Comparison of ENCODE assay signal across 29 cellular contexts in genomic region chr10:68303849-68304412, GRCh38. TPM values are rescaled to one million over a fixed set of nuclear protein-coding genes. Genes with fewer than 3 reads are reported as not detected.
DNase-seq lines count a peak whose midpoint lies in the region; ATAC-seq and TF ChIP-seq lines count a peak whose summit lies in the region.
"Had no signal": no experiment of that assay in that cellular context is flagged by ENCODE, and none has a peak within 500 bp of the region (broad histone marks: within the 10 kb centered on the region; RNA-seq: fewer than 3 reads in every experiment).

No MANE protein-coding gene starts in this region.

- H3K9me3 ChIP-seq in body of pancreas (no peaks in the 10 kb centered on the region), liver (ENCODE audit: control insufficient read depth in 4 of 4, low read length in 3 of 4) (no peaks in the 10 kb centered on the region), spleen (no peaks in the 10 kb centered on the region)
- H3K9me3 ChIP-seq: heart left ventricle, thyroid gland had no signal

- ATAC-seq in body of pancreas (peak; percentile 83), GM21529 (IDR thresholded peaks at IDR 0.05; ENCODE audit: unreplicated experiment) (no peak)
- ATAC-seq in activated CD8-positive, alpha-beta T cell treated with anti-CD3 and anti-CD28 coated beads for 36 hours = no peak
- ATAC-seq: activated CD4-positive, alpha-beta T cell treated with anti-CD3 and anti-CD28 coated beads for 36 hours; HCT116; heart left ventricle; K562; right cardiac atrium had no signal

- TF ChIP-seq POLR2A in body of pancreas (IDR thresholded peaks at IDR 0.05) (no peak), spleen (IDR thresholded peaks at IDR 0.05) (no peak)

- intact Hi-C loops in body of pancreas (cut with DNase I) (loop anchor here (10.0 kb wide), 1 partner anchor 89 kb away; no protein-coding TSS in a partner anchor), spleen (cut with DNase I; ENCODE audit: low total_unique reads) (loop anchor here (5.0 to 10.0 kb wide), 2 partner anchors 92 to 449 kb away; no protein-coding TSS in a partner anchor)
- intact Hi-C loops in activated CD8-positive, alpha-beta T cell treated with anti-CD3 and anti-CD28 coated beads for 36 hours (cut with micrococcal nuclease) = loop anchor here (5.0 to 10.0 kb wide), 2 partner anchors 92 to 449 kb away; no protein-coding TSS in a partner anchor

- POLR2A ChIA-PET in activated CD8-positive, alpha-beta T cell treated with anti-CD3 and anti-CD28 coated beads for 36 hours (lab: Charles Lee) = no interaction called here

- peak; percentile 36 to 55 for TF ChIP-seq RAD21 in liver (IDR thresholded peaks at IDR 0.05)

- H3K4me3 Mint-ChIP-seq in HFFc6 = no peak overlapping the region
- H3K4me3 Mint-ChIP-seq in activated CD8-positive, alpha-beta T cell treated with anti-CD3 and anti-CD28 coated beads for 36 hours = no peak overlapping the region
- H3K4me3 Mint-ChIP-seq: activated CD4-positive, alpha-beta T cell treated with anti-CD3 and anti-CD28 coated beads for 36 hours; CD14-positive monocyte had no signal

- peak overlapping the region in 1 of 2 donors; percentile 42 for H3K9ac ChIP-seq in liver (ENCODE audit: low read depth in 1 of 2, low read length in 2 of 2)

- WGBS in body of pancreas, 2 donors = 20 to 21% methylated on average over 7 of the region's 7 CpGs
- 29% methylated on average over 7 of the region's 7 CpGs for WGBS in liver
- 69 to 82% (median 77%) methylated on average over 7 of the region's 7 CpGs for WGBS in spleen, 5 donors

- no peak overlapping the region for H3K4me3 ChIP-seq in body of pancreas
- H3K4me3 ChIP-seq in liver (ENCODE audit: low read depth in 1 of 3, low read length in 3 of 3) = peak overlapping the region in 2 of 3 donors; percentile 18 to 32
- no peak overlapping the region for H3K4me3 ChIP-seq in spleen
- H3K4me3 ChIP-seq: heart left ventricle, K562, thyroid gland had no signal

- H3K27ac Mint-ChIP-seq in HFFc6 = no peak overlapping the region
- H3K27ac Mint-ChIP-seq in activated CD8-positive, alpha-beta T cell treated with anti-CD3 and anti-CD28 coated beads for 36 hours = no peak overlapping the region
- H3K27ac Mint-ChIP-seq: activated CD4-positive, alpha-beta T cell treated with anti-CD3 and anti-CD28 coated beads for 36 hours; activated T-helper 2 cell treated with anti-CD3 and anti-CD28 coated beads, Interferon-gamma antibody, Interleukin-2, Interleukin-4, amounts not matched to agents 10 μg/mL and 5 μg/mL and 100 μg/mL, durations not matched to agents 14 hours and 24 hours and 36 hours; CD14-positive monocyte had no signal

- no peaks in the 10 kb centered on the region for H3K36me3 Mint-ChIP-seq in HFFc6 (ENCODE audit: low read depth)
- H3K36me3 Mint-ChIP-seq in activated CD8-positive, alpha-beta T cell treated with anti-CD3 and anti-CD28 coated beads for 36 hours (ENCODE audit: low read depth) = no peaks in the 10 kb centered on the region

- no peaks in the 10 kb centered on the region for H3K9me3 Mint-ChIP-seq in HFFc6
- H3K9me3 Mint-ChIP-seq in activated CD8-positive, alpha-beta T cell treated with anti-CD3 and anti-CD28 coated beads for 36 hours = no peaks in the 10 kb centered on the region
- H3K9me3 Mint-ChIP-seq: activated T-helper 2 cell treated with anti-CD3 and anti-CD28 coated beads, Interferon-gamma antibody, Interleukin-2, Interleukin-4, amounts not matched to agents 10 μg/mL and 5 μg/mL and 100 μg/mL, durations not matched to agents 14 hours and 24 hours and 36 hours; CD14-positive monocyte had no signal

- CTCF ChIA-PET in activated CD8-positive, alpha-beta T cell treated with anti-CD3 and anti-CD28 coated beads for 36 hours (lab: Charles Lee) = interaction anchor here (1.5 to 6.8 kb wide), 2 partner anchors 92 to 449 kb away, joined by 5 to 134 read pairs; no protein-coding TSS in a partner anchor

- peaks cover 9% of the 10 kb centered on the region for H3K4me1 Mint-ChIP-seq in HFFc6 (ENCODE audit: low read depth)
- no peaks in the 10 kb centered on the region for H3K4me1 Mint-ChIP-seq in activated CD8-positive, alpha-beta T cell treated with anti-CD3 and anti-CD28 coated beads for 36 hours (ENCODE audit: low read depth)
- H3K4me1 Mint-ChIP-seq: activated CD4-positive, alpha-beta T cell treated with anti-CD3 and anti-CD28 coated beads for 36 hours had no signal

- TF ChIP-seq CTCF in body of pancreas (IDR thresholded peaks at IDR 0.05) (no peak), liver (IDR thresholded peaks at IDR 0.05; ENCODE audit: low read depth, low read length, missing input control) (no peak), HFFc6 (IDR thresholded peaks at IDR 0.05) (no peak), spleen (IDR thresholded peaks at IDR 0.05 in 8 of 11, conservative IDR thresholded peaks at IDR 0.05 in 3 of 11) (no peak)
- no peak for TF ChIP-seq CTCF in activated CD8-positive, alpha-beta T cell treated with anti-CD3 and anti-CD28 coated beads for 36 hours (IDR thresholded peaks at IDR 0.05)

- peak overlapping the region in 2 of 4 donors; percentile 4 to 83 for H3K27ac ChIP-seq in body of pancreas
- peak overlapping the region; percentile 22 to 65 for H3K27ac ChIP-seq in liver (ENCODE audit: low read depth in 1 of 2, low read length in 2 of 2)
- H3K27ac ChIP-seq in spleen = no peak overlapping the region
- H3K27ac ChIP-seq: brain microvascular endothelial cell, heart left ventricle, thyroid gland had no signal

- H3K27me3 Mint-ChIP-seq in HFFc6 (ENCODE audit: insufficient read depth) = no peaks in the 10 kb centered on the region
- H3K27me3 Mint-ChIP-seq in activated CD8-positive, alpha-beta T cell treated with anti-CD3 and anti-CD28 coated beads for 36 hours = no peaks in the 10 kb centered on the region
- H3K27me3 Mint-ChIP-seq: activated CD4-positive, alpha-beta T cell treated with anti-CD3 and anti-CD28 coated beads for 36 hours had no signal

- H3K36me3 ChIP-seq in body of pancreas (replicated peaks in 1 of 2; ENCODE audit: insufficient read depth in 1 of 2, low read depth in 2 of 2) (no peaks in the 10 kb centered on the region), liver (ENCODE audit: control insufficient read depth in 4 of 4, insufficient read depth in 3 of 4, low read depth in 1 of 4, low read length in 3 of 4) (peaks cover 0 to 3% (median 0%) of the 10 kb centered on the region in 4 donors), spleen (no peaks in the 10 kb centered on the region)
- H3K36me3 ChIP-seq: brain microvascular endothelial cell, heart left ventricle, thyroid gland had no signal

- peak; percentile 44 for DNase-seq in LoVo (ENCODE audit: low spot score)
- DNase-seq in body of pancreas = peak; percentile 85 to 87 (median 86)
- DNase-seq in HFFc6 = no peak
- no peak for DNase-seq in activated CD8-positive, alpha-beta T cell treated with anti-CD3 and anti-CD28 coated beads for 36 hours
- no peak for DNase-seq in spleen
- DNase-seq: activated CD4-positive, alpha-beta T cell treated with anti-CD3 and anti-CD28 coated beads for 36 hours; activated naive CD4-positive, alpha-beta T cell treated with anti-CD3 and anti-CD28 coated beads, Interleukin-2, amount 50 U/mL, for 16 hours; activated T-cell treated with anti-CD3 and anti-CD28 coated beads for 4 hours; amniotic stem cell; brain microvascular endothelial cell; cerebellar nuclear complex; DMS79 treated with DMSO at 0.1 percent for 48 hours; foreskin melanocyte; GDM1; heart left ventricle; NCI-H1105; NCI-H187 treated with DMSO at 0.1 percent for 48 hours; NCI-H2171 treated with DMSO at 0.1 percent for 48 hours; NCI-H524; right cardiac atrium; SHP77 treated with DMSO at 0.1 percent for 48 hours; stimulated activated CD4-positive, alpha-beta T cell treated with anti-CD3 and anti-CD28 coated beads, Interleukin-2, amount 100 ng/mL, for 48 hours; thyroid gland had no signal

- H3K4me1 ChIP-seq in body of pancreas (peaks cover 56% of the 10 kb centered on the region), liver (ENCODE audit: control insufficient read depth in 4 of 4, insufficient read depth in 4 of 4, low read length in 3 of 4) (peaks cover 8 to 40% (median 28%) of the 10 kb centered on the region in 4 donors), spleen (peaks cover 5 to 27% (median 20%) of the 10 kb centered on the region in 6 donors)
- H3K4me1 ChIP-seq: thyroid gland had no signal

- H3K27me3 ChIP-seq in body of pancreas = no peaks in the 10 kb centered on the region
- no peaks in the 10 kb centered on the region for H3K27me3 ChIP-seq in liver (ENCODE audit: control insufficient read depth in 4 of 4, insufficient read depth in 4 of 4, low read length in 3 of 4)
- no peaks in the 10 kb centered on the region for H3K27me3 ChIP-seq in spleen (replicated peaks in 1 of 7)
- H3K27me3 ChIP-seq: brain microvascular endothelial cell, heart left ventricle, thyroid gland had no signal

TF ChIP-seq in liver, 16 proteins besides CTCF, POLR2A, EP300 and RAD21 (continues in another document):
- peak; percentile 87 for TF ChIP-seq YY1 (IDR thresholded peaks at IDR 0.05)
- peak; percentile 92 for TF ChIP-seq HNF4G (IDR thresholded peaks at IDR 0.05)
- no peak for TF ChIP-seq EGR1 (IDR thresholded peaks at IDR 0.05; ENCODE audit: low read depth in 2 of 2)
- peak; percentile 96 to 97 for TF ChIP-seq HNF4A (conservative IDR thresholded peaks at IDR 0.05)
- peak; percentile 64 for TF ChIP-seq TAF1 (conservative IDR thresholded peaks at IDR 0.05)
- peak; percentile 60 to 85 for TF ChIP-seq JUND (IDR thresholded peaks at IDR 0.05)

RNA-seq across cellular contexts. Expression of gene HNRNPH3, which starts 27.9 kb away (rescaled TPM):
- total RNA-seq in body of pancreas = 10 to 100 TPM; 24.1 to 27.7 TPM
- 10 to 100 TPM; 24.5 to 32.7 TPM for total RNA-seq in liver
- 10 to 100 TPM; 18.2 to 38.4 TPM for polyA plus RNA-seq in liver
- 100 to 1,000 TPM; 105 to 170 (median 136) TPM for total RNA-seq in HFFc6 (2021; fragmentation: NEBNext Ultra II Directional; extraction: Animal tissue kit (Norgen Biotek cat#: 25700))
- total RNA-seq in activated CD8-positive, alpha-beta T cell treated with anti-CD3 and anti-CD28 coated beads for 36 hours = 100 to 1,000 TPM; 139 to 145 TPM
- total RNA-seq in spleen = 100 to 1,000 TPM in 3 of 7 donors, 10 to 100 TPM in 4; 43.2 to 109 (median 79.9) TPM
- polyA plus RNA-seq in spleen = 100 to 1,000 TPM in 2 of 3 donors, 10 to 100 TPM in 1; 96.5 to 142 (median 112) TPM

RNA-seq across cellular contexts. Expression of gene PBLD, which starts 28.8 kb away (rescaled TPM):
- 10 to 100 TPM; 32.2 to 41.2 TPM for total RNA-seq in body of pancreas
- 100 to 1,000 TPM; 106 to 175 TPM for total RNA-seq in liver
- polyA plus RNA-seq in liver = 100 to 1,000 TPM in 1 of 2 donors, 10 to 100 TPM in 1; 63.3 to 101 TPM
- 10 to 100 TPM in 5 of 6 experiments, 1 to 10 TPM in 1; 9.9 to 13.6 (median 11.5) TPM for total RNA-seq in HFFc6 (2021; fragmentation: NEBNext Ultra II Directional; extraction: Animal tissue kit (Norgen Biotek cat#: 25700))
- under 1 TPM; 0.77 to 0.85 TPM for total RNA-seq in activated CD8-positive, alpha-beta T cell treated with anti-CD3 and anti-CD28 coated beads for 36 hours
- 1 to 10 TPM; 1.7 to 6.9 (median 3.5) TPM for total RNA-seq in spleen
- 1 to 10 TPM in 2 of 3 donors, under 1 TPM in 1; 0.96 to 1.2 (median 1.2) TPM for polyA plus RNA-seq in spleen

Comparison
In these comparisons a context has a peak if more than half of its experiments do, and no peak if none do; other contexts are left out.
1. DNase-seq: peak in LoVo (single experiment) and body of pancreas (4 of 4); none in HFFc6 (single experiment), activated CD8-positive, alpha-beta T cell treated with anti-CD3 and anti-CD28 coated beads for 36 hours (single experiment) and spleen (single experiment).
2. H3K27ac ChIP-seq: peak in liver (2 of 2); none in spleen (0 of 8).
3. H3K4me3 ChIP-seq: peak in liver (2 of 3); none in body of pancreas (0 of 2) and spleen (0 of 8).